Comparison of ENCODE assay signal across 21 cellular contexts in the genomic region with DNA sequence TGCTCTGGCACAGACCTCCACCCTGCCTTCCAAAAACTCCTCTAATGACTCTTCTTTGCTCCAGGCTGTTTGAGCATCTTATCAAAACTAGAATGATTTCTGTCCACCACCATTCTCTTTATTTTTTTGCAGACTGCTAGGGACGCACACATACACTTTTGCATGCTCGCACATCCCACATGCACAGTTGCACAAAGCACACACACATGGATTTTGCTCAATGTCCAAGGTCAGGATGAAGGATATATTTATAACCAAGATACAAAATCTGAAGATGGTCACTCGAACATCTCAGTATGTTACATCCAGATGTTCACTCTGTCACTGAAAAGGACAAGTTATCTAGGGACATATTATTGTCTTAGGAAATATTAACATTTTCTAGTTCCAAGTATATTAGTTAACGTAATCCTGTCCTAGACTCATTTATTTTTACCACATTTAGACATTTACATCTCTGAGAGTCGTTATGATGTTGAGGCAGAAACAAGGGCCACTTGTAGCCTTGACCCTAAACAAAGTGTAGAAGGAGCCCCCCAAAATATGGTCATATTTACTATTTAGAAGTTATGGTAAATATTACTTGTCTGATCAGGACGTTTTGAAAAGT. TPM values are rescaled to one million over a fixed set of nuclear protein-coding genes. Genes with fewer than 3 reads are reported as not detected.
DNase-seq lines count a peak whose midpoint lies in the region; ATAC-seq and TF ChIP-seq lines count a peak whose summit lies in the region.
"Had no signal": no experiment of that assay in that cellular context is flagged by ENCODE, and none has a peak within 500 bp of the region (broad histone marks: within the 10 kb centered on the region; RNA-seq: fewer than 3 reads in every experiment).

No MANE protein-coding gene starts in this region.

- peaks cover 94% of the 10 kb centered on the region for H3K27me3 Mint-ChIP-seq in T-helper 1 cell treated with Interleukin-12 subunit alpha and Interleukin-12 subunit beta and Interleukin-4 antibody, amounts not matched to agents 30 μg/mL and 1 μg/mL, for 36 hours (ENCODE audit: low read depth)
- peaks cover 81% of the 10 kb centered on the region for H3K27me3 Mint-ChIP-seq in GM23338 (ENCODE audit: insufficient read depth, low read depth, poor library complexity)
- peaks cover 76 to 90% of the 10 kb centered on the region in 2 donors for H3K27me3 Mint-ChIP-seq in stimulated activated naive B cell treated with anti-CD40 and anti-IgM and Interleukin-4, amounts not matched to agents 10 μg/mL and 1 μg/mL and 100 μg/mL, for 72 hours
- H3K27me3 Mint-ChIP-seq in immature natural killer cell (ENCODE audit: low read depth in 3 of 3) = peaks cover 40 to 51% (median 46%) of the 10 kb centered on the region in 3 donors

- H3K27ac ChIP-seq in GM23338 (ENCODE audit: low read depth) (no peak overlapping the region), osteoblast (ENCODE audit: low read depth, low read length) (no peak overlapping the region)
- H3K27ac ChIP-seq: 22Rv1, KMS-11 had no signal

- TF ChIP-seq CTCF in GM23338 (conservative IDR thresholded peaks at IDR 0.05; ENCODE audit: low read depth in 2 of 2) (no peak), osteoblast (IDR thresholded peaks at IDR 0.05; ENCODE audit: extremely low read depth, low read depth, low read length) (no peak)

- H3K9me3 ChIP-seq in iPS-15b (ENCODE audit: control insufficient read depth, insufficient read depth, low read length) (no peaks in the 10 kb centered on the region), osteoblast (ENCODE audit: low read depth, low read length) (no peaks in the 10 kb centered on the region)

- H3K27me3 ChIP-seq in GM23338 (ENCODE audit: insufficient read depth) (peaks cover 99% of the 10 kb centered on the region), iPS-15b (ENCODE audit: control insufficient read depth, insufficient read depth, low read length) (peaks cover 98% of the 10 kb centered on the region), osteoblast (ENCODE audit: insufficient read depth, low read length) (peaks cover 96% of the 10 kb centered on the region)

- H3K79me2 ChIP-seq in GM23338 (replicated peaks; ENCODE audit: insufficient read depth) (no peaks in the 10 kb centered on the region), osteoblast (ENCODE audit: insufficient read depth, low read length) (no peaks in the 10 kb centered on the region)

- peak overlapping the region; percentile 73 for H3K27ac Mint-ChIP-seq in T-helper 1 cell treated with Interleukin-12 subunit alpha and Interleukin-12 subunit beta and Interleukin-4 antibody, amounts not matched to agents 30 μg/mL and 1 μg/mL, for 36 hours
- H3K27ac Mint-ChIP-seq in GM23338 = no peak overlapping the region
- H3K27ac Mint-ChIP-seq in stimulated activated naive B cell treated with anti-CD40 and anti-IgM and Interleukin-4, amounts not matched to agents 10 μg/mL and 1 μg/mL and 100 μg/mL, for 72 hours = peak overlapping the region; percentile 22
- no peak overlapping the region for H3K27ac Mint-ChIP-seq in immature natural killer cell
- H3K27ac Mint-ChIP-seq: HFFc6 had no signal

- no peak overlapping the region for H3K4me3 Mint-ChIP-seq in T-helper 1 cell treated with Interleukin-12 subunit alpha and Interleukin-12 subunit beta and Interleukin-4 antibody, amounts not matched to agents 30 μg/mL and 1 μg/mL, for 36 hours
- peak overlapping the region; percentile 74 for H3K4me3 Mint-ChIP-seq in GM23338
- H3K4me3 Mint-ChIP-seq in stimulated activated naive B cell treated with anti-CD40 and anti-IgM and Interleukin-4, amounts not matched to agents 10 μg/mL and 1 μg/mL and 100 μg/mL, for 72 hours = no peak overlapping the region
- H3K4me3 Mint-ChIP-seq in immature natural killer cell = peak overlapping the region in 1 of 5 donors; percentile 4
- H3K4me3 Mint-ChIP-seq: HFFc6 had no signal

- no peak for ATAC-seq in GM23338
- ATAC-seq in stimulated activated naive B cell treated with anti-CD40 and anti-IgM and Interleukin-4, amounts not matched to agents 10 μg/mL and 1 μg/mL and 100 μg/mL, for 72 hours (replicated peaks) = no peak
- no peak for ATAC-seq in HG02610 (IDR thresholded peaks at IDR 0.05; ENCODE audit: unreplicated experiment)
- ATAC-seq: Right ventricle myocardium inferior had no signal

- no peaks in the 10 kb centered on the region for H3K9me2 ChIP-seq in GM23338 (ENCODE audit: insufficient read depth)

- H2AFZ ChIP-seq in GM23338 (no peak overlapping the region), osteoblast (ENCODE audit: low read length) (no peak overlapping the region)

- H3K36me3 ChIP-seq in GM23338 (ENCODE audit: insufficient read depth) (no peaks in the 10 kb centered on the region), iPS-15b (ENCODE audit: control insufficient read depth, insufficient read depth, low read length) (no peaks in the 10 kb centered on the region), osteoblast (ENCODE audit: insufficient read depth, low read length) (no peaks in the 10 kb centered on the region)

- H3K9me3 Mint-ChIP-seq in T-helper 1 cell treated with Interleukin-12 subunit alpha and Interleukin-12 subunit beta and Interleukin-4 antibody, amounts not matched to agents 30 μg/mL and 1 μg/mL, for 36 hours = peaks cover 14% of the 10 kb centered on the region
- H3K9me3 Mint-ChIP-seq in GM23338 (no peaks in the 10 kb centered on the region; the same call in 2 of the 3 replicates), immature natural killer cell (peaks cover 9 to 44% (median 15%) of the 10 kb centered on the region in 6 donors)
- H3K9me3 Mint-ChIP-seq in stimulated activated naive B cell treated with anti-CD40 and anti-IgM and Interleukin-4, amounts not matched to agents 10 μg/mL and 1 μg/mL and 100 μg/mL, for 72 hours = peaks cover 0 to 7% of the 10 kb centered on the region in 2 donors
- H3K9me3 Mint-ChIP-seq: HFFc6 had no signal

- peak overlapping the region; percentile 63; the same call in 1 of the 2 replicates for H3K4me3 ChIP-seq in GM23338
- peak overlapping the region; percentile 27 for H3K4me3 ChIP-seq in iPS-15b (ENCODE audit: low read depth, low read length)
- H3K4me3 ChIP-seq in osteoblast (ENCODE audit: insufficient read depth, low read length) = no peak overlapping the region

- H3K9ac ChIP-seq in iPS-15b (ENCODE audit: low read depth, low read length) = no peak overlapping the region
- H3K9ac ChIP-seq: KMS-11 had no signal

- H4K20me1 ChIP-seq in GM23338 (replicated peaks; ENCODE audit: insufficient read depth) (peaks cover 40% of the 10 kb centered on the region), osteoblast (ENCODE audit: insufficient read depth, low read length) (peaks cover 4% of the 10 kb centered on the region)

- H3K4me2 ChIP-seq in GM23338 (peak overlapping the region; percentile 82), osteoblast (ENCODE audit: insufficient read depth, low read length) (no peak overlapping the region)
- H3K4me2 ChIP-seq: KMS-11 had no signal

- peaks cover 15% of the 10 kb centered on the region for H3K36me3 Mint-ChIP-seq in T-helper 1 cell treated with Interleukin-12 subunit alpha and Interleukin-12 subunit beta and Interleukin-4 antibody, amounts not matched to agents 30 μg/mL and 1 μg/mL, for 36 hours (ENCODE audit: low read depth)
- H3K36me3 Mint-ChIP-seq in GM23338 (ENCODE audit: low read depth) (peaks cover 2% of the 10 kb centered on the region; the same call in 1 of the 3 replicates), immature natural killer cell (peaks cover 0 to 7% (median 4%) of the 10 kb centered on the region in 3 donors)
- peaks cover 2 to 11% of the 10 kb centered on the region in 2 donors for H3K36me3 Mint-ChIP-seq in stimulated activated naive B cell treated with anti-CD40 and anti-IgM and Interleukin-4, amounts not matched to agents 10 μg/mL and 1 μg/mL and 100 μg/mL, for 72 hours

- H3K4me1 ChIP-seq in GM23338 (ENCODE audit: insufficient read depth) = peaks cover 43% of the 10 kb centered on the region
- H3K4me1 ChIP-seq in iPS-15b (ENCODE audit: control insufficient read depth, insufficient read depth, low read length) = peaks cover 4% of the 10 kb centered on the region
- peaks cover 2% of the 10 kb centered on the region for H3K4me1 ChIP-seq in osteoblast (ENCODE audit: insufficient read depth, low read length)

- peaks cover 27% of the 10 kb centered on the region for H3F3A ChIP-seq in GM23338 (replicated peaks; ENCODE audit: low read depth)

- peaks cover 19% of the 10 kb centered on the region for H3K4me1 Mint-ChIP-seq in T-helper 1 cell treated with Interleukin-12 subunit alpha and Interleukin-12 subunit beta and Interleukin-4 antibody, amounts not matched to agents 30 μg/mL and 1 μg/mL, for 36 hours (ENCODE audit: low read depth)
- peaks cover 50% of the 10 kb centered on the region for H3K4me1 Mint-ChIP-seq in GM23338
- H3K4me1 Mint-ChIP-seq in stimulated activated naive B cell treated with anti-CD40 and anti-IgM and Interleukin-4, amounts not matched to agents 10 μg/mL and 1 μg/mL and 100 μg/mL, for 72 hours = peaks cover 5 to 25% of the 10 kb centered on the region in 2 donors
- H3K4me1 Mint-ChIP-seq in immature natural killer cell = peaks cover 9 to 13% of the 10 kb centered on the region in 2 donors

- DNase-seq in T-helper 1 cell (no peak), GM23338 (ENCODE audit: low spot score) (no peak), osteoblast (ENCODE audit: insufficient read length, low spot score, missing footprints) (no peak), immature natural killer cell (no peak)
- no peak for DNase-seq in stimulated activated naive B cell treated with anti-CD40 and anti-IgM and Interleukin-4, amounts not matched to agents 10 μg/mL and 1 μg/mL and 100 μg/mL, for 72 hours
- DNase-seq: DMS53, HFFc6, MV-4-11, NCI-H1694 treated with DMSO at 0.1 percent for 48 hours, NCI-H510A, NCI-H774 had no signal

TF ChIP-seq in GM23338, 12 proteins besides CTCF, POLR2A, EP300 and RAD21:
- TF ChIP-seq JUNB (IDR thresholded peaks at IDR 0.05; ENCODE audit: unreplicated experiment) = no peak
- peak; percentile 86 for TF ChIP-seq EZH2 (IDR thresholded peaks at IDR 0.05; ENCODE audit: low read depth, unreplicated experiment)
TF ChIP-seq in GM23338: peak in this region for 1.

RNA-seq across cellular contexts. Expression of gene SIM1, which starts 3.4 kb away (rescaled TPM):
- total RNA-seq in GM23338 (2014; rRNA removed; shearing (Covaris generic)) = 0.23 and 0.49 TPM in 2 replicates
- 0.14 and 0.42 TPM in 2 replicates for polyA plus RNA-seq in GM23338 (2016; fragmentation: Nextera tagmentation; extraction: Ambion mirVana)
- under 0.01 and 0.36 TPM in 2 replicates for total RNA-seq in osteoblast
- not detected for polyA plus RNA-seq in immature natural killer cell
- total RNA-seq: HepG2, OCI-LY7, Right ventricle myocardium inferior, SK-MEL-5 had no signal
- polyA plus RNA-seq: AG04450, HepG2 had no signal

Comparison
In these comparisons a context has a peak if more than half of its experiments do, and no peak if none do; other contexts are left out.
1. H3K27ac Mint-ChIP-seq: peak in T-helper 1 cell treated with Interleukin-12 subunit alpha and Interleukin-12 subunit beta and Interleukin-4 antibody, amounts not matched to agents 30 μg/mL and 1 μg/mL, for 36 hours (single experiment) and stimulated activated naive B cell treated with anti-CD40 and anti-IgM and Interleukin-4, amounts not matched to agents 10 μg/mL and 1 μg/mL and 100 μg/mL, for 72 hours (single experiment); none in GM23338 (single experiment) and immature natural killer cell (0 of 6).